ENCODE assay signal across 8 cellular contexts in genomic region chr14:93332853-93333630, GRCh38. TPM values are rescaled to one million over a fixed set of nuclear protein-coding genes. Genes with fewer than 3 reads are reported as not detected.
A peak's percentile ranks its signal among the peaks of the same experiment; 100 is the strongest.
DNase-seq lines count a peak whose midpoint lies in the region; ATAC-seq and TF ChIP-seq lines count a peak whose summit lies in the region.

Gene BTBD7 (minus strand): TSS chr14:93333036. CDS start chr14:93296051, 36,985 bp downstream.

- peak; percentile 81 for DNase-seq in AG04450 (ENCODE audit: low read depth, low spot score)
- peak; percentile 99 for DNase-seq in NCI-H2227 (lab: John Stamatoyannopoulos, UW; ENCODE audit: unreplicated experiment)
- DNase-seq in WERI-Rb-1: peak; percentile 96
- peak; percentile 89 to 93 for DNase-seq in breast epithelium (ENCODE audit: low spot score in 2 of 2)

- H3K9me3 ChIP-seq in AG04450 (ENCODE audit: control insufficient read depth, insufficient read depth, low read length): peaks cover 3% of the 10 kb centered on the region; the same call in 1 of the 2 replicates
- peaks cover 11% of the 10 kb centered on the region for H3K9me3 ChIP-seq in WERI-Rb-1 (ENCODE audit: severe bottlenecking)
- no peaks in the 10 kb centered on the region for H3K9me3 ChIP-seq in breast epithelium
- H3K9me3 ChIP-seq in iPS-20b (ENCODE audit: insufficient read depth, low read depth, low read length): peaks cover 11% of the 10 kb centered on the region

- H3K27me3 ChIP-seq in AG04450 (ENCODE audit: control insufficient read depth, insufficient read depth, low read length) (no peaks in the 10 kb centered on the region), WERI-Rb-1 (ENCODE audit: insufficient read depth, low read depth, severe bottlenecking) (no peaks in the 10 kb centered on the region), breast epithelium (no peaks in the 10 kb centered on the region), iPS-20b (ENCODE audit: insufficient read depth, low read length) (no peaks in the 10 kb centered on the region)

- CTCF ChIA-PET in AG04450 (lab: Charles Lee): interaction anchor here (1.2 kb wide), 1 partner anchor 74 kb away, joined by 3 read pairs; no protein-coding TSS in a partner anchor

- POLR2A ChIA-PET in AG04450 (lab: Yijun Ruan, JAX): no interaction called here

- peaks cover 9 to 18% of the 10 kb centered on the region in 2 donors for H3K4me1 ChIP-seq in breast epithelium
- peaks cover 8% of the 10 kb centered on the region; the same call in 1 of the 2 replicates for H3K4me1 ChIP-seq in iPS-20b (ENCODE audit: insufficient read depth, low read length)

- peak; percentile 84 for ATAC-seq in GM18907 (IDR thresholded peaks at IDR 0.05; ENCODE audit: unreplicated experiment)
- ATAC-seq in HG03139 (IDR thresholded peaks at IDR 0.05; ENCODE audit: unreplicated experiment): peak; percentile 74

- TF ChIP-seq CTCF in AG04450 (IDR thresholded peaks at IDR 0.05; ENCODE audit: low read depth, low read length) (peak; percentile 22; the same call in 1 of the 2 replicates), WERI-Rb-1 (IDR thresholded peaks at IDR 0.05; ENCODE audit: low read depth, low read length) (peak; percentile 32; the same call in 1 of the 2 replicates), breast epithelium (IDR thresholded peaks at IDR 0.05) (peak in 1 of 3 donors; percentile 29)

- no peak for TF ChIP-seq POLR2A in breast epithelium (IDR thresholded peaks at IDR 0.05)

- peak within 1 kb of the TSS; percentile 80 for H3K9ac ChIP-seq in iPS-20b (ENCODE audit: low read depth, low read length)

- no peaks in the 10 kb centered on the region; the same call in 1 of the 2 replicates for H3K36me3 ChIP-seq in WERI-Rb-1
- H3K36me3 ChIP-seq in breast epithelium: no peaks in the 10 kb centered on the region
- H3K36me3 ChIP-seq in iPS-20b (ENCODE audit: insufficient read depth, low read depth, low read length): no peaks in the 10 kb centered on the region

- peak within 1 kb of the TSS; percentile 82 for H3K4me3 ChIP-seq in AG04450 (ENCODE audit: low read depth, low read length)
- peak within 1 kb of the TSS; percentile 67 for H3K4me3 ChIP-seq in WERI-Rb-1 (ENCODE audit: low read depth, low read length)
- H3K4me3 ChIP-seq in breast epithelium: peak within 1 kb of the TSS; percentile 71 to 97 (median 91)
- peak within 1 kb of the TSS; percentile 75 for H3K4me3 ChIP-seq in iPS-20b (ENCODE audit: low read length)
- H3K4me3 ChIP-seq in skin epidermis: peak within 1 kb of the TSS; percentile 76 to 95 (median 92)

- intact Hi-C loops in breast epithelium (cut with DNase I; ENCODE audit: low total_unique reads): no loop called here

- H3K27ac ChIP-seq in AG04450 (ENCODE audit: low read depth, low read length) (peak within 1 kb of the TSS; percentile 80), WERI-Rb-1 (peak within 1 kb of the TSS; percentile 95), breast epithelium (peak within 1 kb of the TSS; percentile 95 to 99), iPS-20b (ENCODE audit: low read length) (peak within 1 kb of the TSS; percentile 35), skin epidermis (peak within 1 kb of the TSS; percentile 92 to 100 (median 98))

RNA-seq across cellular contexts. Expression of gene BTBD7, which starts in this region (rescaled TPM):
- polyA plus RNA-seq in AG04450 (2011; rRNA removed): 22.4 and 24.4 TPM in 2 replicates
- 54.6 and 55.0 TPM in 2 replicates for polyA minus RNA-seq in AG04450 (2011; rRNA and poly(A)+ RNA removed)
- total RNA-seq in breast epithelium: 10 to 100 TPM; 19.7 to 32.8 (median 26.5) TPM

Comparison
In these comparisons a context has a peak if more than half of its experiments do, and no peak if none do; other contexts are left out.
1. Peak in every context shown above with its lines: DNase-seq, ATAC-seq, H3K4me3 ChIP-seq and H3K27ac ChIP-seq.
2. H3K27ac ChIP-seq: peak in every context shown above with its lines; median percentile 98 in skin epidermis; 97 in breast epithelium; 95 in WERI-Rb-1; 80 in AG04450; 35 in iPS-20b.